ENCODE assay signal across 8 cellular contexts in genomic region chr1:226061793-226062557, GRCh38. TPM values are rescaled to one million over a fixed set of nuclear protein-coding genes. Genes with fewer than 3 reads are reported as not detected.
DNase-seq lines count a peak whose midpoint lies in the region; TF ChIP-seq lines count a peak whose summit lies in the region.

No MANE protein-coding gene starts in this region.

- peak overlapping the region; percentile 97 for H2AFZ ChIP-seq in GM23248
- H2AFZ ChIP-seq in trophoblast cell (ENCODE audit: insufficient read depth, low read length, poor library complexity), result peak overlapping the region; percentile 95

- no peaks in the 10 kb centered on the region for H3K9me2 ChIP-seq in GM23248 (ENCODE audit: insufficient read depth)

- H3K9ac ChIP-seq in GM23248 (peak overlapping the region; percentile 96), trophoblast cell (ENCODE audit: low read length) (peak overlapping the region; percentile 92)

- H3K27me3 ChIP-seq in GM06990 (replicated peaks; ENCODE audit: control insufficient read depth, insufficient read depth, low read length) (no peaks in the 10 kb centered on the region), GM23248 (replicated peaks; ENCODE audit: insufficient read depth) (no peaks in the 10 kb centered on the region), left ventricle myocardium inferior (ENCODE audit: low read depth) (no peaks in the 10 kb centered on the region), trophoblast cell (ENCODE audit: insufficient read depth, low read length) (no peaks in the 10 kb centered on the region)

- WGBS in GM23248 (ENCODE audit: low coverage in 1 of 2, low lambda C conversion rate in 2 of 2, missing lambda C conversion rate in 2 of 2), 2 experiments, result 1% methylated on average over 28 to 81 of the region's 102 CpGs
- WGBS in trophoblast cell (ENCODE audit: extremely low coverage, insufficient coverage, insufficient read length), result no CpG with 5 or more reads among the region's 102 CpGs

- peak overlapping the region; percentile 99 for H3K27ac ChIP-seq in GM23248
- H3K27ac ChIP-seq in left ventricle myocardium inferior (replicated peaks), result peak overlapping the region; percentile 99
- peak overlapping the region; percentile 100 for H3K27ac ChIP-seq in trophoblast cell (ENCODE audit: low read depth, low read length)

- H3K4me2 ChIP-seq in GM23248 (ENCODE audit: unreplicated experiment) (peak overlapping the region; percentile 87), trophoblast cell (ENCODE audit: low read length) (peak overlapping the region; percentile 65)

- H2BK120ac ChIP-seq in trophoblast cell (ENCODE audit: insufficient read depth, low read length, poor library complexity), result peak overlapping the region; percentile 92

- in situ Hi-C loops in GM23248 (cut with MboI) (no loop called here), GM13976 (cut with MboI; ENCODE audit: low sequenced_read_pairs, unreplicated experiment) (no loop called here)

- H4K12ac ChIP-seq in trophoblast cell (ENCODE audit: low read depth, low read length), result peak overlapping the region; percentile 57

- H3K4ac ChIP-seq in trophoblast cell (ENCODE audit: low read depth, low read length), result peak overlapping the region; percentile 42

- H2AK5ac ChIP-seq in trophoblast cell (ENCODE audit: low read length), result peak overlapping the region; percentile 18

- H3K14ac ChIP-seq in trophoblast cell (ENCODE audit: low read length), result peak overlapping the region; percentile 86

- peak overlapping the region; percentile 94 for H3K18ac ChIP-seq in trophoblast cell (ENCODE audit: low read length)

- peaks cover 3% of the 10 kb centered on the region; the same call in 1 of the 2 replicates for H3K36me3 ChIP-seq in GM06990 (ENCODE audit: control insufficient read depth, insufficient read depth, low read length)
- peaks cover 14% of the 10 kb centered on the region for H3K36me3 ChIP-seq in GM23248 (ENCODE audit: low read depth)
- H3K36me3 ChIP-seq in left ventricle myocardium inferior, result peaks cover 34% of the 10 kb centered on the region
- H3K36me3 ChIP-seq in trophoblast cell (ENCODE audit: control insufficient read depth in 1 of 2, insufficient read depth in 2 of 2, low read length in 2 of 2), result peaks cover 5% of the 10 kb centered on the region in 2 experiments

- H3K4me3 ChIP-seq in GM06990 (replicated peaks; ENCODE audit: low read depth, low read length) (peak overlapping the region; percentile 74), GM23248 (peak overlapping the region; percentile 85), left ventricle myocardium inferior (peak overlapping the region; percentile 82), trophoblast cell (ENCODE audit: low read depth, low read length) (peak overlapping the region; percentile 89)
- H3K4me3 ChIP-seq in Jurkat, Clone E6-1 (ENCODE audit: low read length), result peak overlapping the region; percentile 74

- H2BK12ac ChIP-seq in trophoblast cell (ENCODE audit: low read length), result peak overlapping the region; percentile 20

- DNase-seq in GM06990 (ENCODE audit: extremely low read depth, insufficient read length), result peak; percentile 76
- DNase-seq in GM23248, result peak; percentile 98
- DNase-seq in Jurkat, Clone E6-1 (ENCODE audit: low read depth, low spot score), result no peak
- peak; percentile 85 for DNase-seq in RPMI7951 (ENCODE audit: low read depth)
- peak; percentile 35 for DNase-seq in amniotic stem cell (lab: John Stamatoyannopoulos, UW)
- peak; percentile 82 for DNase-seq in left ventricle myocardium inferior
- DNase-seq in trophoblast cell, result peak; percentile 45 to 70
- DNase-seq in GM13976 (ENCODE audit: low spot score), result no peak

- H3K79me2 ChIP-seq in GM23248 (ENCODE audit: insufficient read depth) (peaks cover 39% of the 10 kb centered on the region), trophoblast cell (ENCODE audit: control insufficient read depth, insufficient read depth, low read length, poor library complexity) (peaks cover 20% of the 10 kb centered on the region)

- peak overlapping the region; percentile 89 for H4K8ac ChIP-seq in trophoblast cell (ENCODE audit: low read depth, low read length)

- peak overlapping the region; percentile 95 for H2BK5ac ChIP-seq in trophoblast cell (ENCODE audit: low read depth, low read length, poor library complexity)

- TF ChIP-seq CTCF in GM06990 (IDR thresholded peaks at IDR 0.05; ENCODE audit: insufficient read depth, low read length, poor library complexity, severe bottlenecking) (no peak), left ventricle myocardium inferior (IDR thresholded peaks at IDR 0.05; ENCODE audit: borderline replicate concordance) (no peak), GM13976 (IDR thresholded peaks at IDR 0.05; ENCODE audit: borderline replicate concordance, control extremely low read depth, extremely low read depth, insufficient read depth, missing control alignments) (no peak)

- H3K23ac ChIP-seq in trophoblast cell (ENCODE audit: low read length), result no peak overlapping the region

- intact Hi-C loops in left ventricle myocardium inferior (cut with micrococcal nuclease), result loop anchor here (2.0 kb wide), 1 partner anchor 59 kb away; no protein-coding TSS in a partner anchor

- H4K91ac ChIP-seq in trophoblast cell (ENCODE audit: low read depth, low read length), result peak overlapping the region; percentile 90

- H4K20me1 ChIP-seq in GM23248 (ENCODE audit: insufficient read depth), result peaks cover 20% of the 10 kb centered on the region; the same call in 1 of the 2 replicates

- H3F3A ChIP-seq in GM23248 (ENCODE audit: insufficient read depth), result peaks cover 31% of the 10 kb centered on the region

- H3K79me1 ChIP-seq in trophoblast cell (ENCODE audit: low read length), result peaks cover 17% of the 10 kb centered on the region

- no peaks in the 10 kb centered on the region for H3K9me3 ChIP-seq in GM23248 (ENCODE audit: low read depth)
- H3K9me3 ChIP-seq in left ventricle myocardium inferior (replicated peaks), result no peaks in the 10 kb centered on the region
- no peaks in the 10 kb centered on the region for H3K9me3 ChIP-seq in trophoblast cell (ENCODE audit: insufficient read depth, low read depth, low read length)

- H3K4me1 ChIP-seq in GM23248 (ENCODE audit: insufficient read depth) (peaks cover 23% of the 10 kb centered on the region), left ventricle myocardium inferior (peaks cover 58% of the 10 kb centered on the region), trophoblast cell (ENCODE audit: control insufficient read depth in 1 of 2, insufficient read depth in 2 of 2, low read length in 2 of 2) (peaks cover 0 to 4% of the 10 kb centered on the region in 2 experiments)

RNA-seq across cellular contexts. Expression of gene H3-3A, which starts 0.5 kb away (rescaled TPM):
- 140 and 212 TPM in 2 replicates for total RNA-seq in GM23248 (2014; rRNA removed; shearing (Covaris generic))
- 262 and 264 TPM in 2 replicates for polyA plus RNA-seq in GM23248 (2016; fragmentation: Nextera tagmentation; extraction: Ambion mirVana)
- 949 TPM for polyA plus RNA-seq in Jurkat, Clone E6-1 (2012; ENCODE audit: insufficient read depth, insufficient read length)
- total RNA-seq in RPMI7951 (2014; rRNA removed; shearing (Covaris generic)), result 376 and 427 TPM in 2 replicates
- total RNA-seq in left ventricle myocardium inferior, result 324 TPM
- 1,042 and 1,059 TPM in 2 replicates for polyA plus RNA-seq in trophoblast cell (2013)

Comparison
In these comparisons a context has a peak if more than half of its experiments do, and no peak if none do; other contexts are left out.
1. DNase-seq: peak in GM06990 (single experiment), GM23248 (single experiment), RPMI7951 (single experiment), amniotic stem cell (single experiment), left ventricle myocardium inferior (single experiment) and trophoblast cell (2 of 2); none in Jurkat, Clone E6-1 (single experiment) and GM13976 (single experiment).
2. Peak in every context shown above with its lines, with median percentiles within 50 percentile points of each other: H3K4me3 ChIP-seq and H3K27ac ChIP-seq.